21 cellular contexts compared by ENCODE assay signal in genomic region chr1:229360417-229360816, GRCh38. TPM values are rescaled to one million over a fixed set of nuclear protein-coding genes. Genes with fewer than 3 reads are reported as not detected.
DNase-seq lines count a peak whose midpoint lies in the region; ATAC-seq and TF ChIP-seq lines count a peak whose summit lies in the region.
"Had no signal": no experiment of that assay in that cellular context is flagged by ENCODE, and none has a peak within 500 bp of the region (broad histone marks: within the 10 kb centered on the region; RNA-seq: fewer than 3 reads in every experiment).

No MANE protein-coding gene starts in this region.

- H3K23me2 ChIP-seq in H9 (ENCODE audit: insufficient read length, low read depth, low read length, poor library complexity, severe bottlenecking), result no peaks in the 10 kb centered on the region

- H4K20me1 ChIP-seq in H9 (ENCODE audit: control insufficient read depth, insufficient read depth, insufficient read length), result no peaks in the 10 kb centered on the region
- H4K20me1 ChIP-seq: BLaER1 treated with 17β-estradiol and CSF1 and Interleukin-3, amounts not matched to agents 10 nM and 100 nM had no signal

- H3K4me2 ChIP-seq in H9 (ENCODE audit: insufficient read depth, insufficient read length, low read length) (peak overlapping the region; percentile 35), mesenchymal stem cell (ENCODE audit: low read length, poor library complexity, severe bottlenecking) (no peak overlapping the region)
- H3K4me2 ChIP-seq: A549; BLaER1 treated with 17β-estradiol and CSF1 and Interleukin-3, amounts not matched to agents 10 nM and 100 nM had no signal

- H2BK5ac ChIP-seq in H9 (ENCODE audit: insufficient read length, low read length), result no peak overlapping the region
- H2BK5ac ChIP-seq in mesenchymal stem cell (ENCODE audit: low read depth, low read length, poor library complexity, severe bottlenecking), result no peak overlapping the region

- peaks cover 2 to 5% of the 10 kb centered on the region in 2 experiments; a peak in 3 of 5 replicates for H3K9me3 Mint-ChIP-seq in H9
- peaks cover 23% of the 10 kb centered on the region for H3K9me3 Mint-ChIP-seq in WTC11

- H3K9ac ChIP-seq in H9 (ENCODE audit: extremely low read depth, insufficient read length, low read length) (no peak overlapping the region), iPS-20b (ENCODE audit: low read depth, low read length) (no peak overlapping the region), mesenchymal stem cell (ENCODE audit: low read length) (no peak overlapping the region)
- H3K9ac ChIP-seq: BLaER1 treated with 17β-estradiol and CSF1 and Interleukin-3, amounts not matched to agents 10 nM and 100 nM had no signal

- no peaks in the 10 kb centered on the region for H3K79me2 ChIP-seq in H9 (ENCODE audit: insufficient read depth, low read length)

- H3K23ac ChIP-seq in H9 (ENCODE audit: insufficient read length, low read depth, low read length) (no peak overlapping the region), mesenchymal stem cell (ENCODE audit: low read length in 2 of 2) (no peak overlapping the region)

- no peak overlapping the region for H2BK12ac ChIP-seq in H9 (ENCODE audit: insufficient read length, low read depth, low read length)
- H2BK12ac ChIP-seq in mesenchymal stem cell (ENCODE audit: low read length in 2 of 2), result no peak overlapping the region

- H3K27me3 Mint-ChIP-seq in H9 (ENCODE audit: low read depth) (peaks cover 19% of the 10 kb centered on the region), WTC11 (ENCODE audit: low read depth) (peaks cover 8% of the 10 kb centered on the region; the same call in 1 of the 2 replicates)

- H3T11ph ChIP-seq in H9 (ENCODE audit: low read length), result no peak overlapping the region

- H3K79me1 ChIP-seq in H9 (ENCODE audit: insufficient read depth, low read depth, low read length, poor library complexity, severe bottlenecking), result no peaks in the 10 kb centered on the region
- no peaks in the 10 kb centered on the region for H3K79me1 ChIP-seq in mesenchymal stem cell (replicated peaks; ENCODE audit: low read length, poor library complexity, severe bottlenecking)

- no peak overlapping the region for H2BK15ac ChIP-seq in H9 (ENCODE audit: low read depth, low read length)
- no peak overlapping the region for H2BK15ac ChIP-seq in mesenchymal stem cell (ENCODE audit: low read depth, poor library complexity, severe bottlenecking)

- WGBS in H9 (ENCODE audit: extremely low coverage, insufficient read length, low lambda C conversion rate), result no CpG with 5 or more reads among the region's 4 CpGs
- 46% methylated on average over 4 of the region's 4 CpGs for WGBS in mesenchymal stem cell

- TF ChIP-seq CTCF in H9 (conservative IDR thresholded peaks at IDR 0.05) (no peak), WTC11 (IDR thresholded peaks at IDR 0.05) (no peak)

- H4K91ac ChIP-seq in H9 (ENCODE audit: insufficient read length, low read depth, low read length) (no peak overlapping the region), mesenchymal stem cell (ENCODE audit: low read length) (no peak overlapping the region)

- H4K8ac ChIP-seq in H9 (replicated peaks; ENCODE audit: insufficient read length, low read depth, low read length) (no peak overlapping the region), mesenchymal stem cell (ENCODE audit: low read length) (no peak overlapping the region)

- no peak overlapping the region for H2AK5ac ChIP-seq in H9 (ENCODE audit: insufficient read length, low read length)
- H2AK5ac ChIP-seq in mesenchymal stem cell (ENCODE audit: low read length, severe bottlenecking), result no peak overlapping the region

- H3K9me3 ChIP-seq in H9 (ENCODE audit: control insufficient read depth, low read depth, low read length) (no peaks in the 10 kb centered on the region), iPS-20b (ENCODE audit: insufficient read depth, low read depth, low read length) (no peaks in the 10 kb centered on the region), mesenchymal stem cell (ENCODE audit: control insufficient read depth, low read length) (peaks cover 4% of the 10 kb centered on the region)
- H3K9me3 ChIP-seq: BE2C had no signal

- no peaks in the 10 kb centered on the region for H3K27me3 ChIP-seq in H9 (ENCODE audit: insufficient read depth, low read length)
- H3K27me3 ChIP-seq in iPS-20b (ENCODE audit: insufficient read depth, low read length), result peaks cover 11% of the 10 kb centered on the region; the same call in 1 of the 2 replicates
- peaks cover 12 to 28% of the 10 kb centered on the region in 2 experiments for H3K27me3 ChIP-seq in mesenchymal stem cell (ENCODE audit: control insufficient read depth in 1 of 2, insufficient read depth in 1 of 2, low read length in 2 of 2)
- H3K27me3 ChIP-seq: BE2C; BLaER1 treated with 17β-estradiol and CSF1 and Interleukin-3, amounts not matched to agents 10 nM and 100 nM had no signal

- ATAC-seq in WTC11, result peak; percentile 20; the same call in 1 of the 2 replicates
- ATAC-seq: A549, HCT116 had no signal

- H2BK120ac ChIP-seq in H9 (ENCODE audit: low read depth, low read length, poor library complexity, severe bottlenecking) (no peak overlapping the region), mesenchymal stem cell (ENCODE audit: low read depth, low read length) (no peak overlapping the region)

- peak overlapping the region in 2 of 3 experiments; percentile 62 to 88; a peak in 2 of 7 replicates for H3K27ac Mint-ChIP-seq in H9
- H3K27ac Mint-ChIP-seq in WTC11, result no peak overlapping the region
- H3K27ac Mint-ChIP-seq: CD14-positive monocyte; CD4-positive, alpha-beta T cell had no signal

- CTCF ChIA-PET in WTC11 (lab: Charles Lee), result interaction anchor here (1.0 kb wide), 1 partner anchor 154 kb away, joined by 3 read pairs; no protein-coding TSS in a partner anchor

- H3K4me1 ChIP-seq in H9 (ENCODE audit: insufficient read depth, low read length), result peaks cover 6% of the 10 kb centered on the region
- H3K4me1 ChIP-seq in iPS-20b (ENCODE audit: insufficient read depth, low read length), result peaks cover 7% of the 10 kb centered on the region; the same call in 1 of the 2 replicates
- no peaks in the 10 kb centered on the region for H3K4me1 ChIP-seq in mesenchymal stem cell (ENCODE audit: control insufficient read depth, insufficient read depth, low read depth, low read length)
- H3K4me1 ChIP-seq: A549 had no signal

- no peaks in the 10 kb centered on the region for H3K36me3 ChIP-seq in iPS-20b (ENCODE audit: insufficient read depth, low read depth, low read length)
- H3K36me3 ChIP-seq in mesenchymal stem cell (ENCODE audit: control insufficient read depth in 1 of 2, insufficient read depth in 2 of 2, low read depth in 1 of 2, low read length in 2 of 2), result no peaks in the 10 kb centered on the region
- H3K36me3 ChIP-seq: BE2C; BLaER1 treated with 17β-estradiol and CSF1 and Interleukin-3, amounts not matched to agents 10 nM and 100 nM had no signal

- no peak overlapping the region for H3K27ac ChIP-seq in H9 (ENCODE audit: insufficient read length, low read depth, low read length)
- no peak overlapping the region for H3K27ac ChIP-seq in iPS-20b (ENCODE audit: low read length)
- H3K27ac ChIP-seq in mesenchymal stem cell (ENCODE audit: low read length, poor library complexity, severe bottlenecking), result no peak overlapping the region
- H3K27ac ChIP-seq: A549; BLaER1 treated with 17β-estradiol and CSF1 and Interleukin-3, amounts not matched to agents 10 nM and 100 nM had no signal

- POLR2A ChIA-PET in WTC11 (lab: Charles Lee), result no interaction called here

- H3K14ac ChIP-seq in H9 (ENCODE audit: insufficient read depth, low read length) (no peak overlapping the region), mesenchymal stem cell (ENCODE audit: low read length in 2 of 2) (no peak overlapping the region)

- H2BK20ac ChIP-seq in H9 (ENCODE audit: low read depth, low read length, poor library complexity, severe bottlenecking), result no peak overlapping the region

- no peaks in the 10 kb centered on the region for H3K36me3 Mint-ChIP-seq in H9 (ENCODE audit: insufficient read depth in 1 of 3, low read depth in 3 of 3)
- no peaks in the 10 kb centered on the region for H3K36me3 Mint-ChIP-seq in WTC11
- H3K36me3 Mint-ChIP-seq: CD14-positive monocyte had no signal

- H2AFZ ChIP-seq in H9 (ENCODE audit: low read length) (no peak overlapping the region), mesenchymal stem cell (ENCODE audit: low read depth, low read length) (no peak overlapping the region)

- DNase-seq in H9, result no peak
- no peak for DNase-seq in WTC11 (ENCODE audit: low spot score)
- DNase-seq in NCI-H2029 treated with DMSO at 0.1 percent for 48 hours (lab: John Stamatoyannopoulos, UW), result no peak
- no peak for DNase-seq in DMS79 (lab: John Stamatoyannopoulos, UW)
- no peak for DNase-seq in mesenchymal stem cell
- DNase-seq: 8988T; ACHN; AML-193; BE2C; CD4-positive, alpha-beta T cell; CD8-positive, alpha-beta memory T cell; DMS 273 treated with DMSO at 0.1 percent for 48 hours; DMS79 treated with DMSO at 0.1 percent for 48 hours; GF-D8; GOT3; H7 had no signal

- H4K5ac ChIP-seq in H9 (ENCODE audit: insufficient read length, low read depth, low read length), result no peak overlapping the region

- H3K4ac ChIP-seq in H9 (ENCODE audit: low read depth, low read length) (no peak overlapping the region), mesenchymal stem cell (ENCODE audit: low read depth in 1 of 2, low read length in 2 of 2) (no peak overlapping the region)

- H3K18ac ChIP-seq in H9 (ENCODE audit: insufficient read length, low read depth, low read length), result no peak overlapping the region
- H3K18ac ChIP-seq in mesenchymal stem cell (ENCODE audit: low read depth in 1 of 2, low read length in 2 of 2), result no peak overlapping the region

- H3K4me1 Mint-ChIP-seq in H9, result peaks cover 30 to 33% of the 10 kb centered on the region in 2 experiments
- H3K4me1 Mint-ChIP-seq in WTC11, result peaks cover 28% of the 10 kb centered on the region
- H3K4me1 Mint-ChIP-seq: CD14-positive monocyte; CD8-positive, alpha-beta memory T cell had no signal

- H3K56ac ChIP-seq in H9 (ENCODE audit: insufficient read length, low read depth, low read length), result no peak overlapping the region

- H3K4me3 Mint-ChIP-seq in H9 (peak overlapping the region; percentile 5 to 7; a peak in 2 of 5 replicates), WTC11 (0 out of 2 replicates have a peak overlapping the region, but pooled peaks have one; percentile 7)
- H3K4me3 Mint-ChIP-seq: CD4-positive, alpha-beta T cell; CD8-positive, alpha-beta memory T cell had no signal

- 0 out of 2 replicates have a peak overlapping the region, but pooled peaks have one; percentile 23 for H3K4me3 ChIP-seq in iPS-20b (ENCODE audit: low read length)
- H3K4me3 ChIP-seq in mesenchymal stem cell (ENCODE audit: insufficient read depth in 1 of 2, low read depth in 1 of 2, low read length in 2 of 2), result no peak overlapping the region
- H3K4me3 ChIP-seq: A549; BLaER1 treated with 17β-estradiol and CSF1 and Interleukin-3, amounts not matched to agents 10 nM and 100 nM had no signal

TF ChIP-seq in WTC11, 78 proteins besides CTCF, POLR2A, EP300 and RAD21 (continues in another document):
- no peak for TF ChIP-seq HMGA2 (CRISPR knock-in tag; IDR thresholded peaks at IDR 0.05)
- TF ChIP-seq TEAD1 (CRISPR knock-in tag; IDR thresholded peaks at IDR 0.05), result no peak

RNA-seq across cellular contexts. Expression of gene CCSAP, which starts 17.6 kb away (rescaled TPM):
- total RNA-seq in H9 (2021) (8.5 TPM in 2 replicates), WTC11 (2021) (6.7 to 8.6 TPM (median 6.7 TPM) in 3 replicates)
- polyA plus RNA-seq in mesenchymal stem cell (2013, experiment 1 of 2), result 4.4 TPM
- polyA plus RNA-seq in mesenchymal stem cell (2013, experiment 2 of 2), result 4.4 TPM
